ENCODE assay signal across 13 cellular contexts in genomic region chr7:134364619-134365037, GRCh38. TPM values are rescaled to one million over a fixed set of nuclear protein-coding genes. Genes with fewer than 3 reads are reported as not detected.
DNase-seq lines count a peak whose midpoint lies in the region; ATAC-seq and TF ChIP-seq lines count a peak whose summit lies in the region.
"Had no signal": no experiment of that assay in that cellular context is flagged by ENCODE, and none has a peak within 500 bp of the region (broad histone marks: within the 10 kb centered on the region; RNA-seq: fewer than 3 reads in every experiment).

No MANE protein-coding gene starts in this region.

- H3K27ac ChIP-seq in PC-3 (ENCODE audit: low read length) (peak overlapping the region; percentile 100), muscle layer of duodenum (ENCODE audit: low read length) (peak overlapping the region; percentile 48), uterus (no peak overlapping the region), heart right ventricle (no peak overlapping the region)

- TF ChIP-seq POLR2A in uterus (IDR thresholded peaks at IDR 0.05), result no peak

- H4K20me1 ChIP-seq in PC-3 (ENCODE audit: low read length), result no peaks in the 10 kb centered on the region

- H3K36me3 ChIP-seq in PC-3 (ENCODE audit: low read depth, low read length) (no peaks in the 10 kb centered on the region), muscle layer of duodenum (ENCODE audit: control insufficient read depth in 1 of 2, insufficient read depth in 2 of 2, low read length in 2 of 2) (no peaks in the 10 kb centered on the region), uterus (no peaks in the 10 kb centered on the region), heart right ventricle (no peaks in the 10 kb centered on the region)

- H3K4me1 ChIP-seq in PC-3 (ENCODE audit: insufficient read depth, low read length), result peaks cover 54% of the 10 kb centered on the region
- peaks cover 0 to 4% of the 10 kb centered on the region in 2 donors for H3K4me1 ChIP-seq in muscle layer of duodenum (ENCODE audit: control insufficient read depth in 1 of 2, insufficient read depth in 2 of 2, low read length in 2 of 2)
- no peaks in the 10 kb centered on the region for H3K4me1 ChIP-seq in uterus
- peaks cover 0 to 7% (median 0%) of the 10 kb centered on the region in 9 donors for H3K4me1 ChIP-seq in heart right ventricle

- ATAC-seq in PC-3 (peak; percentile 74), esophagus mucosa (peak; percentile 92), heart right ventricle (no peak)

- intact Hi-C loops in PC-3 (cut with micrococcal nuclease) (loop anchor here (1.0 kb wide), 1 partner anchor 47 kb away; no protein-coding TSS in a partner anchor), uterus (cut with DNase I; ENCODE audit: low total_unique reads) (no loop called here), heart right ventricle (cut with DNase I) (no loop called here)

- no peak overlapping the region; the same call in 1 of the 2 replicates for H3K4me3 ChIP-seq in PC-3 (ENCODE audit: low read length)
- H3K4me3 ChIP-seq in muscle layer of duodenum (ENCODE audit: low read depth in 1 of 2, low read length in 2 of 2), result no peak overlapping the region
- no peak overlapping the region for H3K4me3 ChIP-seq in uterus
- H3K4me3 ChIP-seq in heart right ventricle, result no peak overlapping the region

- CTCF ChIA-PET in PC-3 (lab: Charles Lee) (interaction anchor here (0.6 kb wide), 1 partner anchor 68 kb away, joined by 3 read pairs; no protein-coding TSS in a partner anchor), HEK293T (lab: Yijun Ruan, JAX) (no interaction called here)

- BruUV-seq in PC-3 (replicated peaks; lab: Mats Ljungman, UMichigan), result no TSS peak

- H3K9me3 ChIP-seq in PC-3 (ENCODE audit: low read length) (no peaks in the 10 kb centered on the region), muscle layer of duodenum (ENCODE audit: control insufficient read depth in 1 of 2, low read length in 2 of 2) (no peaks in the 10 kb centered on the region), uterus (no peaks in the 10 kb centered on the region), heart right ventricle (no peaks in the 10 kb centered on the region)

- DNase-seq in Daoy (ENCODE audit: low read depth) (peak; percentile 79), PC-3 (peak; percentile 95), HEK293T (ENCODE audit: extremely low spot score) (no peak), uterus (no peak), heart right ventricle (no peak), 8988T (no peak)
- DNase-seq: activated naive CD8-positive, alpha-beta T cell treated with anti-CD3 and anti-CD28 coated beads for 36 hours; CD4-positive, alpha-beta memory T cell; effector CD8-positive, alpha-beta T cell; NCI-H1694; stimulated activated CD4-positive, alpha-beta T cell treated with anti-CD3 and anti-CD28 coated beads, Interleukin-12 subunit alpha, Interleukin-12 subunit beta, amount 100 ng/mL, for 4 hours had no signal

- no peaks in the 10 kb centered on the region for H3K79me2 ChIP-seq in PC-3 (ENCODE audit: low read length)

- peak overlapping the region; percentile 94 for H3K9ac ChIP-seq in PC-3 (ENCODE audit: low read length)

- H3K9me2 ChIP-seq in PC-3 (replicated peaks; ENCODE audit: low read length), result 0 out of 2 replicates have a peak, but pooled peaks cover 3% of the 10 kb centered on the region

- H3K27me3 ChIP-seq in PC-3 (ENCODE audit: low read length) (no peaks in the 10 kb centered on the region), muscle layer of duodenum (ENCODE audit: low read depth, low read length) (no peaks in the 10 kb centered on the region), uterus (no peaks in the 10 kb centered on the region), heart right ventricle (peaks cover 0 to 13% (median 6%) of the 10 kb centered on the region in 7 donors)

- peak overlapping the region; percentile 71 for H3K4me2 ChIP-seq in PC-3 (ENCODE audit: low read length)

- peak overlapping the region; percentile 34; the same call in 1 of the 2 replicates for H2AFZ ChIP-seq in PC-3 (ENCODE audit: low read length)

- H3F3A ChIP-seq in PC-3 (ENCODE audit: low read length, unreplicated experiment), result peaks cover 10% of the 10 kb centered on the region

- POLR2A ChIA-PET in PC-3 (lab: Charles Lee; ENCODE audit: unreplicated experiment) (no interaction called here), HEK293T (lab: Yijun Ruan, JAX) (no interaction called here)

- no peak for TF ChIP-seq CTCF in PC-3 (conservative IDR thresholded peaks at IDR 0.05; ENCODE audit: low read depth, low read length)
- no peak for TF ChIP-seq CTCF in uterus (IDR thresholded peaks at IDR 0.05)
- no peak for TF ChIP-seq CTCF in heart right ventricle (IDR thresholded peaks at IDR 0.05)

TF ChIP-seq in HEK293T, 16 proteins besides CTCF, POLR2A, EP300 and RAD21:
- TF ChIP-seq PKNOX1 (IDR thresholded peaks at IDR 0.05) (no peak), SP1 (IDR thresholded peaks at IDR 0.05) (no peak), L3MBTL2 (conservative IDR thresholded peaks at IDR 0.05) (no peak), CTBP1 (IDR thresholded peaks at IDR 0.05; ENCODE audit: borderline replicate concordance) (no peak), FOXM1 (IDR thresholded peaks at IDR 0.05; ENCODE audit: borderline replicate concordance) (no peak), ZNF384 (IDR thresholded peaks at IDR 0.05) (no peak), SUZ12 (IDR thresholded peaks at IDR 0.05) (no peak)

RNA-seq across cellular contexts. Expression of gene SLC35B4, which starts 47.9 kb away (rescaled TPM):
- total RNA-seq in Daoy (2014; rRNA removed; shearing (Covaris generic)), result 22.9 and 26.7 TPM in 2 replicates
- 34.2 and 45.0 TPM in 2 replicates for total RNA-seq in PC-3 (2014; rRNA removed)
- total RNA-seq in esophagus mucosa, result 7.2 TPM
- total RNA-seq in uterus, result 10 to 100 TPM in 2 of 4 donors, 1 to 10 TPM in 2; 6.5 to 20.5 (median 14.6) TPM
- 1 to 10 TPM; 2.4 to 7.9 (median 5.0) TPM for total RNA-seq in heart right ventricle
- polyA plus RNA-seq in heart right ventricle, result 1 to 10 TPM; 2.4 to 4.4 TPM

Comparison
In these comparisons a context has a peak if more than half of its experiments do, and no peak if none do; other contexts are left out.
1. DNase-seq: peak in Daoy (single experiment) and PC-3 (single experiment); none in HEK293T (single experiment), uterus (0 of 2), heart right ventricle (0 of 2) and 8988T (single experiment).
2. ATAC-seq: peak in PC-3 (single experiment) and esophagus mucosa (single experiment); none in heart right ventricle (0 of 8).
3. H3K27ac ChIP-seq: peak in PC-3 (single experiment) and muscle layer of duodenum (single experiment); none in uterus (0 of 2) and heart right ventricle (0 of 10).